8 cellular contexts compared by ENCODE assay signal in genomic region chr1:248905949-248906740, GRCh38. TPM values are rescaled to one million over a fixed set of nuclear protein-coding genes. Genes with fewer than 3 reads are reported as not detected.
DNase-seq lines count a peak whose midpoint lies in the region; ATAC-seq and TF ChIP-seq lines count a peak whose summit lies in the region.

A gene with protein sequence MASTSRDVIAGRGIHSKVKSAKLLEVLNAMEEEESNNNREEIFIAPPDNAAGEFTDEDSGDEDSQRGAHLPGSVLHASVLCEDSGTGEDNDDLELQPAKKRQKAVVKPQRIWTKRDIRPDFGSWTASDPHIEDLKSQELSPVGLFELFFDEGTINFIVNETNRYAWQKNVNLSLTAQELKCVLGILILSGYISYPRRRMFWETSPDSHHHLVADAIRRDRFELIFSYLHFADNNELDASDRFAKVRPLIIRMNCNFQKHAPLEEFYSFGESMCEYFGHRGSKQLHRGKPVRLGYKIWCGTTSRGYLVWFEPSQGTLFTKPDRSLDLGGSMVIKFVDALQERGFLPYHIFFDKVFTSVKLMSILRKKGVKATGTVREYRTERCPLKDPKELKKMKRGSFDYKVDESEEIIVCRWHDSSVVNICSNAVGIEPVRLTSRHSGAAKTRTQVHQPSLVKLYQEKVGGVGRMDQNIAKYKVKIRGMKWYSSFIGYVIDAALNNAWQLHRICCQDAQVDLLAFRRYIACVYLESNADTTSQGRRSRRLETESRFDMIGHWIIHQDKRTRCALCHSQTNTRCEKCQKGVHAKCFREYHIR (plus strand): TSS chr1:248906235. CDS start chr1:248913863, 7,628 bp downstream.

- intact Hi-C loops in left colon (cut with DNase I, micrococcal nuclease): no loop called here

- H3K4me1 Mint-ChIP-seq in chondrocyte (ENCODE audit: low read depth): peaks cover 25% of the 10 kb centered on the region

- peak within 1 kb of the TSS; percentile 98 for H3K4me3 Mint-ChIP-seq in chondrocyte (ENCODE audit: unreplicated experiment)

- TF ChIP-seq CTCF in chondrocyte (IDR thresholded peaks at IDR 0.05): peak; percentile 84

- peak; percentile 96 for DNase-seq in Ammon's horn (ENCODE audit: low spot score)
- DNase-seq in NCI-H446 (lab: John Stamatoyannopoulos, UW): peak; percentile 84 to 92
- peak; percentile 91 for DNase-seq in activated CD4-positive, alpha-beta T cell treated with anti-CD3 and anti-CD28 coated beads for 1 hour
- DNase-seq in chondrocyte (ENCODE audit: low spot score): peak; percentile 96
- DNase-seq in left colon: peak; percentile 93 to 97
- DNase-seq in stimulated activated CD4-positive, alpha-beta T cell treated with anti-CD3 and anti-CD28 coated beads, Interleukin-1b, Interleukin-23, amount 100 ng/mL, for 4 hours (ENCODE audit: low read depth in 2 of 2): peak; percentile 96 to 98

- peaks cover 3% of the 10 kb centered on the region for H3K36me3 Mint-ChIP-seq in chondrocyte (ENCODE audit: low read depth)

- H3K27me3 Mint-ChIP-seq in chondrocyte (ENCODE audit: low read depth): peaks cover 13% of the 10 kb centered on the region

- ATAC-seq in GM19035 (IDR thresholded peaks at IDR 0.05; ENCODE audit: unreplicated experiment) (peak; percentile 92), HG03342 (IDR thresholded peaks at IDR 0.05; ENCODE audit: unreplicated experiment) (peak; percentile 92), left colon (peak; percentile 95)

- H3K27ac Mint-ChIP-seq in chondrocyte (ENCODE audit: unreplicated experiment): peak within 1 kb of the TSS; percentile 99

- no peaks in the 10 kb centered on the region for H3K9me3 Mint-ChIP-seq in chondrocyte (ENCODE audit: low read depth)

RNA-seq across cellular contexts. Expression of the gene that starts here (rescaled TPM):
- total RNA-seq in chondrocyte: 5.2 to 6.0 TPM (median 5.8 TPM) in 3 replicates
- 1 to 10 TPM; 7.5 to 9.2 TPM for total RNA-seq in left colon

Comparison
In these comparisons a context has a peak if more than half of its experiments do, and no peak if none do; other contexts are left out.
1. Peak in every context shown above with its lines: DNase-seq and ATAC-seq.